ENCODE assay signal across 8 cellular contexts in genomic region chr5:173972844-173973613, GRCh38. TPM values are rescaled to one million over a fixed set of nuclear protein-coding genes. Genes with fewer than 3 reads are reported as not detected.
A peak's percentile ranks its signal among the peaks of the same experiment; 100 is the strongest.
DNase-seq lines count a peak whose midpoint lies in the region; ATAC-seq and TF ChIP-seq lines count a peak whose summit lies in the region.

No MANE protein-coding gene starts in this region.

- H3K9me3 ChIP-seq in SJCRH30 (replicated peaks): no peaks in the 10 kb centered on the region
- H3K9me3 ChIP-seq in gastroesophageal sphincter: no peaks in the 10 kb centered on the region
- H3K9me3 ChIP-seq in neuronal stem cell (replicated peaks in 1 of 2; ENCODE audit: control insufficient read depth in 2 of 2, insufficient read depth in 1 of 2, low read depth in 1 of 2, low read length in 2 of 2): no peaks in the 10 kb centered on the region
- no peaks in the 10 kb centered on the region for H3K9me3 ChIP-seq in stomach

- H3K18ac ChIP-seq in neuronal stem cell (ENCODE audit: low read length): peak overlapping the region; percentile 94

- H3K4me1 ChIP-seq in SJCRH30 (peaks cover 3% of the 10 kb centered on the region; the same call in 1 of the 2 replicates), gastroesophageal sphincter (peaks cover 0 to 15% (median 7%) of the 10 kb centered on the region in 3 donors), neuronal stem cell (ENCODE audit: control insufficient read depth in 2 of 2, insufficient read depth in 1 of 2, low read depth in 1 of 2, low read length in 2 of 2) (peaks cover 18 to 33% of the 10 kb centered on the region in 2 donors), stomach (peaks cover 7 to 15% (median 14%) of the 10 kb centered on the region in 4 donors)

- H2AK5ac ChIP-seq in neuronal stem cell (ENCODE audit: low read depth, low read length): peak overlapping the region; percentile 57

- H2BK15ac ChIP-seq in neuronal stem cell (ENCODE audit: low read length): peak overlapping the region; percentile 99

- 0 to 7% methylated on average over 8 to 18 of the region's 31 CpGs for WGBS in gastroesophageal sphincter (ENCODE audit: low coverage in 1 of 2), 2 donors
- WGBS in neuronal stem cell (ENCODE audit: extremely low coverage in 2 of 2, insufficient read length in 2 of 2, insufficient replicate concordance in 1 of 2), 2 donors: no CpG with 5 or more reads among the region's 31 CpGs
- 3 to 5% (median 4%) methylated on average over 30 to 31 of the region's 31 CpGs for WGBS in stomach, 5 donors

- H3K9ac ChIP-seq in neuronal stem cell (ENCODE audit: low read depth, low read length, poor library complexity): peak overlapping the region; percentile 86

- H2BK5ac ChIP-seq in neuronal stem cell (ENCODE audit: low read length): no peak overlapping the region

- H2AFZ ChIP-seq in neuronal stem cell (ENCODE audit: low read length): peak overlapping the region; percentile 90

- no peaks in the 10 kb centered on the region for H3K27me3 ChIP-seq in SJCRH30
- no peaks in the 10 kb centered on the region for H3K27me3 ChIP-seq in gastroesophageal sphincter
- H3K27me3 ChIP-seq in neuronal stem cell (ENCODE audit: control insufficient read depth in 3 of 3, insufficient read depth in 3 of 3, low read depth in 1 of 3, low read length in 3 of 3): no peaks in the 10 kb centered on the region
- H3K27me3 ChIP-seq in stomach: no peaks in the 10 kb centered on the region

- peak overlapping the region; percentile 98 for H2BK12ac ChIP-seq in neuronal stem cell (ENCODE audit: low read length)

- no peak overlapping the region for H4K91ac ChIP-seq in neuronal stem cell (ENCODE audit: low read depth, low read length, poor library complexity)

- no peak overlapping the region for H3K4ac ChIP-seq in neuronal stem cell (ENCODE audit: low read length)

- peak overlapping the region; percentile 89 for H2BK120ac ChIP-seq in neuronal stem cell (ENCODE audit: low read depth, low read length)

- intact Hi-C loops in stomach (cut with DNase I; ENCODE audit: low total_unique reads): loop anchor here (5.0 kb wide), 1 partner anchor 356 kb away; the partner anchor contains the start of gene BOD1

- TF ChIP-seq CTCF in gastroesophageal sphincter (IDR thresholded peaks at IDR 0.05) (peak; percentile 86 to 97 (median 94)), stomach (IDR thresholded peaks at IDR 0.05) (peak in 6 of 7 experiments; percentile 65 to 94 (median 87))

- DNase-seq in CD1c-positive myeloid dendritic cell (ENCODE audit: extremely low spot score) (peak; percentile 84), Kasumi-1 (lab: John Stamatoyannopoulos, UW) (peak; percentile 79 to 86), SJCRH30 (peak; percentile 84 to 94), neuronal stem cell (ENCODE audit: low spot score) (peak; percentile 88), stomach (peak; percentile 86)
- peak; percentile 78 for DNase-seq in activated naive CD4-positive, alpha-beta T cell treated with Interleukin-2 at 50 U/mL for 16 hours

- no peak overlapping the region for H3K23ac ChIP-seq in neuronal stem cell (ENCODE audit: low read depth, low read length, poor library complexity)

- peak overlapping the region; percentile 27 for H3K27ac ChIP-seq in SJCRH30
- H3K27ac ChIP-seq in gastroesophageal sphincter: peak overlapping the region in 1 of 4 donors; percentile 55
- H3K27ac ChIP-seq in neuronal stem cell (replicated peaks; ENCODE audit: low read length): no peak overlapping the region
- peak overlapping the region; percentile 7 to 68 (median 46) for H3K27ac ChIP-seq in stomach

- peak overlapping the region; percentile 99 for H4K8ac ChIP-seq in neuronal stem cell (ENCODE audit: low read depth, low read length)

- peak overlapping the region; percentile 54 for H3K4me3 ChIP-seq in SJCRH30
- peak overlapping the region; percentile 24 to 50 for H3K4me3 ChIP-seq in gastroesophageal sphincter
- H3K4me3 ChIP-seq in neuronal stem cell (ENCODE audit: low read length in 2 of 2): peak overlapping the region; percentile 13 to 39
- peak overlapping the region; percentile 37 to 54 (median 48) for H3K4me3 ChIP-seq in stomach

- peak overlapping the region; percentile 51 for H3K4me2 ChIP-seq in neuronal stem cell (ENCODE audit: insufficient read depth, low read length, poor library complexity, severe bottlenecking)

- no peaks in the 10 kb centered on the region for H3K36me3 ChIP-seq in SJCRH30
- H3K36me3 ChIP-seq in gastroesophageal sphincter: no peaks in the 10 kb centered on the region
- no peaks in the 10 kb centered on the region for H3K36me3 ChIP-seq in neuronal stem cell (replicated peaks in 1 of 2; ENCODE audit: control insufficient read depth in 2 of 2, insufficient read depth in 2 of 2, low read length in 2 of 2)
- no peaks in the 10 kb centered on the region for H3K36me3 ChIP-seq in stomach

- ATAC-seq in GM21447 (IDR thresholded peaks at IDR 0.05; ENCODE audit: unreplicated experiment) (peak; percentile 84), gastroesophageal sphincter (peak; percentile 83)

- no peaks in the 10 kb centered on the region for H3K79me1 ChIP-seq in neuronal stem cell (ENCODE audit: low read depth, low read length)

- TF ChIP-seq POLR2A in gastroesophageal sphincter (IDR thresholded peaks at IDR 0.05): no peak
- no peak for TF ChIP-seq POLR2A in stomach (IDR thresholded peaks at IDR 0.05)

- peak overlapping the region; percentile 59 for H3K14ac ChIP-seq in neuronal stem cell (ENCODE audit: low read length)

- TF ChIP-seq EP300 in gastroesophageal sphincter (IDR thresholded peaks at IDR 0.05): no peak
- TF ChIP-seq EP300 in stomach (IDR thresholded peaks at IDR 0.05): no peak

RNA-seq across cellular contexts. Expression of gene C5orf47, which starts 15.9 kb away (rescaled TPM):
- total RNA-seq in SJCRH30 (2014; rRNA removed; shearing (Covaris generic)): not detected in 2 replicates
- not detected for total RNA-seq in gastroesophageal sphincter
- 0.15 TPM for polyA plus RNA-seq in neuronal stem cell (2013, experiment 1 of 2)
- 0.15 TPM for polyA plus RNA-seq in neuronal stem cell (2013, experiment 2 of 2)
- total RNA-seq in stomach: not detected
- polyA plus RNA-seq in stomach: not detected
